Comparison of ENCODE assay signal across 8 cellular contexts in genomic region chr1:31705080-31705866, GRCh38. TPM values are rescaled to one million over a fixed set of nuclear protein-coding genes. Genes with fewer than 3 reads are reported as not detected.
DNase-seq lines count a peak whose midpoint lies in the region; ATAC-seq and TF ChIP-seq lines count a peak whose summit lies in the region.

No MANE protein-coding gene starts in this region.

- H3K4me3 Mint-ChIP-seq in activated CD4-positive, alpha-beta T cell treated with anti-CD3 and anti-CD28 coated beads, Interleukin-2, amount 10 ng/mL, durations not matched to agents 24 days and 14 days: peak overlapping the region; percentile 62
- H3K4me3 Mint-ChIP-seq in mesothelial cell of epicardium: peak overlapping the region; percentile 72

- H3K9me3 Mint-ChIP-seq in activated CD4-positive, alpha-beta T cell treated with anti-CD3 and anti-CD28 coated beads, Interleukin-2, amount 10 ng/mL, durations not matched to agents 24 days and 14 days: no peaks in the 10 kb centered on the region
- H3K9me3 Mint-ChIP-seq in mesothelial cell of epicardium: no peaks in the 10 kb centered on the region

- peaks cover 31% of the 10 kb centered on the region for H3K4me1 Mint-ChIP-seq in activated CD4-positive, alpha-beta T cell treated with anti-CD3 and anti-CD28 coated beads, Interleukin-2, amount 10 ng/mL, durations not matched to agents 24 days and 14 days
- peaks cover 62% of the 10 kb centered on the region for H3K4me1 Mint-ChIP-seq in mesothelial cell of epicardium

- CTCF ChIA-PET in AG04449 (lab: Yijun Ruan, JAX): interaction anchor here (0.7 to 6.9 kb wide), 18 partner anchors 9 to 233 kb away, joined by 3 to 117 read pairs (median 4); partner anchors contain the start of gene PTP4A2

- H3K27ac ChIP-seq in duodenal mucosa (ENCODE audit: low read depth, low read length): peak overlapping the region; percentile 2

- no peaks in the 10 kb centered on the region for H3K36me3 ChIP-seq in duodenal mucosa (ENCODE audit: control insufficient read depth in 1 of 2, insufficient read depth in 2 of 2, low read length in 2 of 2)

- no peaks in the 10 kb centered on the region for H3K9me3 ChIP-seq in duodenal mucosa (ENCODE audit: control insufficient read depth in 1 of 2, low read length in 2 of 2)

- H3K4me3 ChIP-seq in AG04449 (ENCODE audit: low read depth, low read length) (peak overlapping the region; percentile 80), HFF-Myc (replicated peaks; ENCODE audit: low read depth, low read length) (peak overlapping the region; percentile 26), duodenal mucosa (ENCODE audit: low read depth in 1 of 2, low read length in 2 of 2) (peak overlapping the region; percentile 52 to 55)

- peak; percentile 61 for TF ChIP-seq CTCF in AG04449 (IDR thresholded peaks at IDR 0.05; ENCODE audit: insufficient read depth, low read length, missing control alignments)
- TF ChIP-seq CTCF in HFF-Myc (IDR thresholded peaks at IDR 0.05; ENCODE audit: low read depth, low read length, missing control alignments): peak; percentile 35
- no peak for TF ChIP-seq CTCF in mesothelial cell of epicardium (IDR thresholded peaks at IDR 0.05; ENCODE audit: unreplicated experiment)

- peaks cover 19 to 32% of the 10 kb centered on the region in 2 donors for H3K4me1 ChIP-seq in duodenal mucosa (ENCODE audit: control insufficient read depth in 1 of 2, insufficient read depth in 2 of 2, low read length in 2 of 2)

- no peaks in the 10 kb centered on the region for H3K36me3 Mint-ChIP-seq in activated CD4-positive, alpha-beta T cell treated with anti-CD3 and anti-CD28 coated beads, Interleukin-2, amount 10 ng/mL, durations not matched to agents 24 days and 14 days (ENCODE audit: low read depth)
- H3K36me3 Mint-ChIP-seq in mesothelial cell of epicardium: no peaks in the 10 kb centered on the region

- DNase-seq in AG04449 (ENCODE audit: low read depth, low spot score): no peak
- no peak for DNase-seq in HFF-Myc (ENCODE audit: extremely low read depth, low read depth)
- peak; percentile 91 for DNase-seq in activated CD4-positive, alpha-beta T cell treated with anti-CD3 and anti-CD28 coated beads, Interleukin-2, amount 10 ng/mL, durations not matched to agents 24 days and 14 days
- peak; percentile 47 to 49 for DNase-seq in mesothelial cell of epicardium (ENCODE audit: low spot score in 2 of 2, unreplicated experiment in 2 of 2)
- DNase-seq in stimulated activated CD8-positive, alpha-beta memory T cell treated with anti-CD3 and anti-CD28 coated beads, Interleukin-7, amount 100 ng/mL, for 24 hours (ENCODE audit: low read depth): peak; percentile 55
- DNase-seq in NCI-H2227 treated with DMSO at 0.1 percent for 48 hours (lab: John Stamatoyannopoulos, UW): no peak

- peaks cover 39% of the 10 kb centered on the region for H3K27me3 Mint-ChIP-seq in activated CD4-positive, alpha-beta T cell treated with anti-CD3 and anti-CD28 coated beads, Interleukin-2, amount 10 ng/mL, durations not matched to agents 24 days and 14 days
- peaks cover 3% of the 10 kb centered on the region for H3K27me3 Mint-ChIP-seq in mesothelial cell of epicardium (ENCODE audit: low read depth)

- peak overlapping the region; percentile 71 for H3K27ac Mint-ChIP-seq in activated CD4-positive, alpha-beta T cell treated with anti-CD3 and anti-CD28 coated beads, Interleukin-2, amount 10 ng/mL, durations not matched to agents 24 days and 14 days
- peak overlapping the region; percentile 95 for H3K27ac Mint-ChIP-seq in mesothelial cell of epicardium

- no peak for ATAC-seq in GM19395 (IDR thresholded peaks at IDR 0.05; ENCODE audit: unreplicated experiment)

- intact Hi-C loops in activated CD4-positive, alpha-beta T cell treated with anti-CD3 and anti-CD28 coated beads, Interleukin-2, amount 10 ng/mL, durations not matched to agents 24 days and 14 days (cut with micrococcal nuclease): no loop called here

- peak overlapping the region in 1 of 2 donors; percentile 3 for H3K9ac ChIP-seq in duodenal mucosa (ENCODE audit: low read depth in 1 of 2, low read length in 2 of 2)

- POLR2A ChIA-PET in AG04449 (lab: Yijun Ruan, JAX): interaction anchor here (1.6 to 5.7 kb wide), 3 partner anchors 9 to 83 kb away, joined by 4 to 101 read pairs (median 8); partner anchors contain the start of gene PEF1

- H3K27me3 ChIP-seq in duodenal mucosa (ENCODE audit: control insufficient read depth in 1 of 2, insufficient read depth in 2 of 2, low read length in 2 of 2): peaks cover 8 to 16% of the 10 kb centered on the region in 2 donors

RNA-seq across cellular contexts. Expression of gene COL16A1, which starts 1.5 kb away (rescaled TPM):
- not detected in 2 replicates for total RNA-seq in activated CD4-positive, alpha-beta T cell treated with anti-CD3 and anti-CD28 coated beads, Interleukin-2, amount 10 ng/mL, durations not matched to agents 24 days and 14 days
- total RNA-seq in mesothelial cell of epicardium: 365 to 389 TPM (median 380 TPM) in 3 replicates

RNA-seq across cellular contexts. Expression of gene ADGRB2, which starts 58.9 kb away (rescaled TPM):
- 0.40 and 0.45 TPM in 2 replicates for total RNA-seq in activated CD4-positive, alpha-beta T cell treated with anti-CD3 and anti-CD28 coated beads, Interleukin-2, amount 10 ng/mL, durations not matched to agents 24 days and 14 days
- total RNA-seq in mesothelial cell of epicardium: 21.5 to 24.0 TPM (median 21.9 TPM) in 3 replicates

Comparison
In these comparisons a context has a peak if more than half of its experiments do, and no peak if none do; other contexts are left out.
1. DNase-seq: peak in activated CD4-positive, alpha-beta T cell treated with anti-CD3 and anti-CD28 coated beads, Interleukin-2, amount 10 ng/mL, durations not matched to agents 24 days and 14 days (single experiment), mesothelial cell of epicardium (2 of 2) and stimulated activated CD8-positive, alpha-beta memory T cell treated with anti-CD3 and anti-CD28 coated beads, Interleukin-7, amount 100 ng/mL, for 24 hours (single experiment); none in AG04449 (single experiment), HFF-Myc (single experiment) and NCI-H2227 treated with DMSO at 0.1 percent for 48 hours (single experiment).
2. H3K4me3 ChIP-seq: peak in every context shown above with its lines; median percentile 80 in AG04449; 54 in duodenal mucosa; 26 in HFF-Myc.
3. RNA of gene COL16A1, which starts 1.5 kb away (total RNA-seq): 365 to 389 TPM in mesothelial cell of epicardium; not detected in activated CD4-positive, alpha-beta T cell treated with anti-CD3 and anti-CD28 coated beads, Interleukin-2, amount 10 ng/mL, durations not matched to agents 24 days and 14 days; every median in the first group is over 100 times any median in the second.
4. RNA of gene ADGRB2, which starts 58.9 kb away (total RNA-seq): 21.5 to 24.0 TPM in mesothelial cell of epicardium; 0.40 to 0.45 TPM in activated CD4-positive, alpha-beta T cell treated with anti-CD3 and anti-CD28 coated beads, Interleukin-2, amount 10 ng/mL, durations not matched to agents 24 days and 14 days; every median in the first group is over 10 times any median in the second.